1 cellular context compared by ENCODE assay signal in the genomic region with DNA sequence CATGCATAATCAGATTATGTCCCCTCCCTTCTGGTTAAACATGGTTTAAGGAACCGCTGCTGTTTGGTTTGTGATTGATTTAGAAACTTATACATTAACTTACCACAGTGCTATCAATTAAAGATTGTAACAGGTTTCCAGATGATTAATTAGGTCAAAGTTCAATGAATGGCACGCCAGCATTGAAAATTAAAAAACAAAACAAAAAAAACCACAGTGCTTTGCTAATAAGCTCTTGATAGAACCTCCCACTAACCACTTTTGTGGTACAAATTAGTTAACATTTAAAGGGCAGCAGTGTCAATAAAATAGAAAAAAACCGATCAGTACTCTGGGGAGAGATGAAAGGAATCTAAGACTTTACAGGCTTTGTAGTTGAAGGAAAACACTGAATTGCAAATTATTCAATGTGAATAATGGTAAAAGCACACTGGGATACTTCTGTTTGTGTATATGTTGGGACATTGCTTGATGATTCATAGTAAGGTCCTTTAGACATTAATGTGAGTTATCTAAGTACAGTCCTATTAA.
TF ChIP-seq lines count a peak whose summit lies in the region.

No MANE protein-coding gene starts in this region.

TF ChIP-seq in GM12878, 131 proteins besides CTCF, POLR2A, EP300 and RAD21 (continued from another document and continues in another):
- TF ChIP-seq, protein P1, sequence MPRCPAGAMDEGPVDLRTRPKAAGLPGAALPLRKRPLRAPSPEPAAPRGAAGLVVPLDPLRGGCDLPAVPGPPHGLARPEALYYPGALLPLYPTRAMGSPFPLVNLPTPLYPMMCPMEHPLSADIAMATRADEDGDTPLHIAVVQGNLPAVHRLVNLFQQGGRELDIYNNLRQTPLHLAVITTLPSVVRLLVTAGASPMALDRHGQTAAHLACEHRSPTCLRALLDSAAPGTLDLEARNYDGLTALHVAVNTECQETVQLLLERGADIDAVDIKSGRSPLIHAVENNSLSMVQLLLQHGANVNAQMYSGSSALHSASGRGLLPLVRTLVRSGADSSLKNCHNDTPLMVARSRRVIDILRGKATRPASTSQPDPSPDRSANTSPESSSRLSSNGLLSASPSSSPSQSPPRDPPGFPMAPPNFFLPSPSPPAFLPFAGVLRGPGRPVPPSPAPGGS (IDR thresholded peaks at IDR 0.05; ENCODE audit: borderline replicate concordance, insufficient read depth, low read depth, low read length, poor library complexity, severe bottlenecking), result no peak
- TF ChIP-seq SREBF1 (IDR thresholded peaks at IDR 0.05; ENCODE audit: low read length), result no peak
- TF ChIP-seq NR2C2 (IDR thresholded peaks at IDR 0.05; ENCODE audit: borderline replicate concordance, control insufficient read depth, insufficient read length, low read depth), result no peak
- no peak for TF ChIP-seq JUND (IDR thresholded peaks at IDR 0.05; ENCODE audit: low read depth, low read length)
- TF ChIP-seq MTA3 (IDR thresholded peaks at IDR 0.05; ENCODE audit: borderline replicate concordance, low read length), result no peak
- TF ChIP-seq SMC3 (IDR thresholded peaks at IDR 0.05; ENCODE audit: borderline replicate concordance, low read length), result no peak
- TF ChIP-seq, protein P2, sequence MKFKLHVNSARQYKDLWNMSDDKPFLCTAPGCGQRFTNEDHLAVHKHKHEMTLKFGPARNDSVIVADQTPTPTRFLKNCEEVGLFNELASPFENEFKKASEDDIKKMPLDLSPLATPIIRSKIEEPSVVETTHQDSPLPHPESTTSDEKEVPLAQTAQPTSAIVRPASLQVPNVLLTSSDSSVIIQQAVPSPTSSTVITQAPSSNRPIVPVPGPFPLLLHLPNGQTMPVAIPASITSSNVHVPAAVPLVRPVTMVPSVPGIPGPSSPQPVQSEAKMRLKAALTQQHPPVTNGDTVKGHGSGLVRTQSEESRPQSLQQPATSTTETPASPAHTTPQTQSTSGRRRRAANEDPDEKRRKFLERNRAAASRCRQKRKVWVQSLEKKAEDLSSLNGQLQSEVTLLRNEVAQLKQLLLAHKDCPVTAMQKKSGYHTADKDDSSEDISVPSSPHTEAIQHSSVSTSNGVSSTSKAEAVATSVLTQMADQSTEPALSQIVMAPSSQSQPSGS (IDR thresholded peaks at IDR 0.05; ENCODE audit: low read length), result peak; percentile 34; the same call in 1 of the 2 replicates
- TF ChIP-seq TARDBP (IDR thresholded peaks at IDR 0.05; ENCODE audit: borderline replicate concordance), result no peak
- TF ChIP-seq EED (IDR thresholded peaks at IDR 0.05; ENCODE audit: low read depth), result no peak
- peak; percentile 73 for TF ChIP-seq ATF7 (IDR thresholded peaks at IDR 0.05; ENCODE audit: low read depth)
- no peak for TF ChIP-seq EZH2 (IDR thresholded peaks at IDR 0.05; ENCODE audit: borderline replicate concordance, control insufficient read depth, low read depth, low read length)
- TF ChIP-seq HDAC2 (IDR thresholded peaks at IDR 0.05), result no peak
- TF ChIP-seq PML (IDR thresholded peaks at IDR 0.05; ENCODE audit: low read length), result no peak
- TF ChIP-seq HDAC6 (IDR thresholded peaks at IDR 0.05; ENCODE audit: unreplicated experiment), result no peak
- TF ChIP-seq MYC (IDR thresholded peaks at IDR 0.05; ENCODE audit: insufficient read depth, insufficient read length, insufficient replicate concordance, low read length, severe bottlenecking), result no peak
- TF ChIP-seq ZNF274 (IDR thresholded peaks at IDR 0.05; ENCODE audit: insufficient read depth, insufficient read length), result no peak
- TF ChIP-seq, protein P3, sequence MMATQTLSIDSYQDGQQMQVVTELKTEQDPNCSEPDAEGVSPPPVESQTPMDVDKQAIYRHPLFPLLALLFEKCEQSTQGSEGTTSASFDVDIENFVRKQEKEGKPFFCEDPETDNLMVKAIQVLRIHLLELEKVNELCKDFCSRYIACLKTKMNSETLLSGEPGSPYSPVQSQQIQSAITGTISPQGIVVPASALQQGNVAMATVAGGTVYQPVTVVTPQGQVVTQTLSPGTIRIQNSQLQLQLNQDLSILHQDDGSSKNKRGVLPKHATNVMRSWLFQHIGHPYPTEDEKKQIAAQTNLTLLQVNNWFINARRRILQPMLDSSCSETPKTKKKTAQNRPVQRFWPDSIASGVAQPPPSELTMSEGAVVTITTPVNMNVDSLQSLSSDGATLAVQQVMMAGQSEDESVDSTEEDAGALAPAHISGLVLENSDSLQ (IDR thresholded peaks at IDR 0.05), result peak; percentile 53; the same call in 1 of the 2 replicates
- TF ChIP-seq, protein P4, sequence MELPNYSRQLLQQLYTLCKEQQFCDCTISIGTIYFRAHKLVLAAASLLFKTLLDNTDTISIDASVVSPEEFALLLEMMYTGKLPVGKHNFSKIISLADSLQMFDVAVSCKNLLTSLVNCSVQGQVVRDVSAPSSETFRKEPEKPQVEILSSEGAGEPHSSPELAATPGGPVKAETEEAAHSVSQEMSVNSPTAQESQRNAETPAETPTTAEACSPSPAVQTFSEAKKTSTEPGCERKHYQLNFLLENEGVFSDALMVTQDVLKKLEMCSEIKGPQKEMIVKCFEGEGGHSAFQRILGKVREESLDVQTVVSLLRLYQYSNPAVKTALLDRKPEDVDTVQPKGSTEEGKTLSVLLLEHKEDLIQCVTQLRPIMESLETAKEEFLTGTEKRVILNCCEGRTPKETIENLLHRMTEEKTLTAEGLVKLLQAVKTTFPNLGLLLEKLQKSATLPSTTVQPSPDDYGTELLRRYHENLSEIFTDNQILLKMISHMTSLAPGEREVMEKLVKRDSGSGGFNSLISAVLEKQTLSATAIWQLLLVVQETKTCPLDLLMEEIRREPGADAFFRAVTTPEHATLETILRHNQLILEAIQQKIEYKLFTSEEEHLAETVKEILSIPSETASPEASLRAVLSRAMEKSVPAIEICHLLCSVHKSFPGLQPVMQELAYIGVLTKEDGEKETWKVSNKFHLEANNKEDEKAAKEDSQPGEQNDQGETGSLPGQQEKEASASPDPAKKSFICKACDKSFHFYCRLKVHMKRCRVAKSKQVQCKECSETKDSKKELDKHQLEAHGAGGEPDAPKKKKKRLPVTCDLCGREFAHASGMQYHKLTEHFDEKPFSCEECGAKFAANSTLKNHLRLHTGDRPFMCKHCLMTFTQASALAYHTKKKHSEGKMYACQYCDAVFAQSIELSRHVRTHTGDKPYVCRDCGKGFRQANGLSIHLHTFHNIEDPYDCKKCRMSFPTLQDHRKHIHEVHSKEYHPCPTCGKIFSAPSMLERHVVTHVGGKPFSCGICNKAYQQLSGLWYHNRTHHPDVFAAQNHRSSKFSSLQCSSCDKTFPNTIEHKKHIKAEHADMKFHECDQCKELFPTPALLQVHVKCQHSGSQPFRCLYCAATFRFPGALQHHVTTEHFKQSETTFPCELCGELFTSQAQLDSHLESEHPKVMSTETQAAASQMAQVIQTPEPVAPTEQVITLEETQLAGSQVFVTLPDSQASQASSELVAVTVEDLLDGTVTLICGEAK (IDR thresholded peaks at IDR 0.05; ENCODE audit: borderline replicate concordance), result peak; percentile 60; the same call in 1 of the 2 replicates
- TF ChIP-seq, protein P5, sequence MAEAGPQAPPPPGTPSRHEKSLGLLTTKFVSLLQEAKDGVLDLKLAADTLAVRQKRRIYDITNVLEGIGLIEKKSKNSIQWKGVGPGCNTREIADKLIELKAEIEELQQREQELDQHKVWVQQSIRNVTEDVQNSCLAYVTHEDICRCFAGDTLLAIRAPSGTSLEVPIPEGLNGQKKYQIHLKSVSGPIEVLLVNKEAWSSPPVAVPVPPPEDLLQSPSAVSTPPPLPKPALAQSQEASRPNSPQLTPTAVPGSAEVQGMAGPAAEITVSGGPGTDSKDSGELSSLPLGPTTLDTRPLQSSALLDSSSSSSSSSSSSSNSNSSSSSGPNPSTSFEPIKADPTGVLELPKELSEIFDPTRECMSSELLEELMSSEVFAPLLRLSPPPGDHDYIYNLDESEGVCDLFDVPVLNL (IDR thresholded peaks at IDR 0.05; ENCODE audit: low read depth, low read length), result no peak
- TF ChIP-seq ZBED1 (IDR thresholded peaks at IDR 0.05; ENCODE audit: borderline replicate concordance), result no peak
- TF ChIP-seq MTA2 (IDR thresholded peaks at IDR 0.05; ENCODE audit: low read depth), result peak; percentile 99
- TF ChIP-seq, protein P6, sequence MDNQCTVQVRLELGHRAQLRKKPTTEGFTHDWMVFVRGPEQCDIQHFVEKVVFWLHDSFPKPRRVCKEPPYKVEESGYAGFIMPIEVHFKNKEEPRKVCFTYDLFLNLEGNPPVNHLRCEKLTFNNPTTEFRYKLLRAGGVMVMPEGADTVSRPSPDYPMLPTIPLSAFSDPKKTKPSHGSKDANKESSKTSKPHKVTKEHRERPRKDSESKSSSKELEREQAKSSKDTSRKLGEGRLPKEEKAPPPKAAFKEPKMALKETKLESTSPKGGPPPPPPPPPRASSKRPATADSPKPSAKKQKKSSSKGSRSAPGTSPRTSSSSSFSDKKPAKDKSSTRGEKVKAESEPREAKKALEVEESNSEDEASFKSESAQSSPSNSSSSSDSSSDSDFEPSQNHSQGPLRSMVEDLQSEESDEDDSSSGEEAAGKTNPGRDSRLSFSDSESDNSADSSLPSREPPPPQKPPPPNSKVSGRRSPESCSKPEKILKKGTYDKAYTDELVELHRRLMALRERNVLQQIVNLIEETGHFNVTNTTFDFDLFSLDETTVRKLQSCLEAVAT (IDR thresholded peaks at IDR 0.05), result peak; percentile 75
- TF ChIP-seq, protein P7, sequence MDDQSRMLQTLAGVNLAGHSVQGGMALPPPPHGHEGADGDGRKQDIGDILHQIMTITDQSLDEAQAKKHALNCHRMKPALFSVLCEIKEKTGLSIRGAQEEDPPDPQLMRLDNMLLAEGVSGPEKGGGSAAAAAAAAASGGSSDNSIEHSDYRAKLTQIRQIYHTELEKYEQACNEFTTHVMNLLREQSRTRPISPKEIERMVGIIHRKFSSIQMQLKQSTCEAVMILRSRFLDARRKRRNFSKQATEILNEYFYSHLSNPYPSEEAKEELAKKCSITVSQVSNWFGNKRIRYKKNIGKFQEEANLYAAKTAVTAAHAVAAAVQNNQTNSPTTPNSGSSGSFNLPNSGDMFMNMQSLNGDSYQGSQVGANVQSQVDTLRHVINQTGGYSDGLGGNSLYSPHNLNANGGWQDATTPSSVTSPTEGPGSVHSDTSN (IDR thresholded peaks at IDR 0.05; ENCODE audit: insufficient replicate concordance, low read depth, low read length), result no peak
- TF ChIP-seq ZNF207 (IDR thresholded peaks at IDR 0.05; ENCODE audit: borderline replicate concordance), result no peak
- no peak for TF ChIP-seq WRNIP1 (IDR thresholded peaks at IDR 0.05; ENCODE audit: borderline replicate concordance, low read depth, low read length)
- TF ChIP-seq CBX3 (IDR thresholded peaks at IDR 0.05; ENCODE audit: borderline replicate concordance, low read depth), result no peak
- no peak for TF ChIP-seq CBX5 (IDR thresholded peaks at IDR 0.05; ENCODE audit: low read depth)
- TF ChIP-seq SREBF2 (IDR thresholded peaks at IDR 0.05; ENCODE audit: low read length), result no peak
- TF ChIP-seq, protein P8, sequence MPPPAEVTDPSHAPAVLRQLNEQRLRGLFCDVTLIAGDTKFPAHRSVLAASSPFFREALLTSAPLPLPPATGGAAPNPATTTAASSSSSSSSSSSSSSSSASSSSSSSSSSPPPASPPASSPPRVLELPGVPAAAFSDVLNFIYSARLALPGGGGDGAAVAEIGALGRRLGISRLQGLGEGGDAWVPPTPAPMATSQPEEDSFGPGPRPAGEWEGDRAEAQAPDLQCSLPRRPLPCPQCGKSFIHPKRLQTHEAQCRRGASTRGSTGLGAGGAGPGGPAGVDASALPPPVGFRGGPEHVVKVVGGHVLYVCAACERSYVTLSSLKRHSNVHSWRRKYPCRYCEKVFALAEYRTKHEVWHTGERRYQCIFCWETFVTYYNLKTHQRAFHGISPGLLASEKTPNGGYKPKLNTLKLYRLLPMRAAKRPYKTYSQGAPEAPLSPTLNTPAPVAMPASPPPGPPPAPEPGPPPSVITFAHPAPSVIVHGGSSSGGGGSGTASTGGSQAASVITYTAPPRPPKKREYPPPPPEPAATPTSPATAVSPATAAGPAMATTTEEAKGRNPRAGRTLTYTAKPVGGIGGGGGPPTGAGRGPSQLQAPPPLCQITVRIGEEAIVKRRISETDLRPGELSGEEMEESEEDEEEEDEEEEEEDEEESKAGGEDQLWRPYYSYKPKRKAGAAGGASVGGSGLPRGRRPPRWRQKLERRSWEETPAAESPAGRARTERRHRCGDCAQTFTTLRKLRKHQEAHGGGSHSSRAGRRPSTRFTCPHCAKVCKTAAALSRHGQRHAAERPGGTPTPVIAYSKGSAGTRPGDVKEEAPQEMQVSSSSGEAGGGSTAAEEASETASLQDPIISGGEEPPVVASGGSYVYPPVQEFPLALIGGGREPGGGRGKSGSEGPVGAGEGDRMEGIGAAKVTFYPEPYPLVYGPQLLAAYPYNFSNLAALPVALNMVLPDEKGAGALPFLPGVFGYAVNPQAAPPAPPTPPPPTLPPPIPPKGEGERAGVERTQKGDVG (CRISPR knock-in tag; IDR thresholded peaks at IDR 0.05), result no peak
- TF ChIP-seq, protein P9, sequence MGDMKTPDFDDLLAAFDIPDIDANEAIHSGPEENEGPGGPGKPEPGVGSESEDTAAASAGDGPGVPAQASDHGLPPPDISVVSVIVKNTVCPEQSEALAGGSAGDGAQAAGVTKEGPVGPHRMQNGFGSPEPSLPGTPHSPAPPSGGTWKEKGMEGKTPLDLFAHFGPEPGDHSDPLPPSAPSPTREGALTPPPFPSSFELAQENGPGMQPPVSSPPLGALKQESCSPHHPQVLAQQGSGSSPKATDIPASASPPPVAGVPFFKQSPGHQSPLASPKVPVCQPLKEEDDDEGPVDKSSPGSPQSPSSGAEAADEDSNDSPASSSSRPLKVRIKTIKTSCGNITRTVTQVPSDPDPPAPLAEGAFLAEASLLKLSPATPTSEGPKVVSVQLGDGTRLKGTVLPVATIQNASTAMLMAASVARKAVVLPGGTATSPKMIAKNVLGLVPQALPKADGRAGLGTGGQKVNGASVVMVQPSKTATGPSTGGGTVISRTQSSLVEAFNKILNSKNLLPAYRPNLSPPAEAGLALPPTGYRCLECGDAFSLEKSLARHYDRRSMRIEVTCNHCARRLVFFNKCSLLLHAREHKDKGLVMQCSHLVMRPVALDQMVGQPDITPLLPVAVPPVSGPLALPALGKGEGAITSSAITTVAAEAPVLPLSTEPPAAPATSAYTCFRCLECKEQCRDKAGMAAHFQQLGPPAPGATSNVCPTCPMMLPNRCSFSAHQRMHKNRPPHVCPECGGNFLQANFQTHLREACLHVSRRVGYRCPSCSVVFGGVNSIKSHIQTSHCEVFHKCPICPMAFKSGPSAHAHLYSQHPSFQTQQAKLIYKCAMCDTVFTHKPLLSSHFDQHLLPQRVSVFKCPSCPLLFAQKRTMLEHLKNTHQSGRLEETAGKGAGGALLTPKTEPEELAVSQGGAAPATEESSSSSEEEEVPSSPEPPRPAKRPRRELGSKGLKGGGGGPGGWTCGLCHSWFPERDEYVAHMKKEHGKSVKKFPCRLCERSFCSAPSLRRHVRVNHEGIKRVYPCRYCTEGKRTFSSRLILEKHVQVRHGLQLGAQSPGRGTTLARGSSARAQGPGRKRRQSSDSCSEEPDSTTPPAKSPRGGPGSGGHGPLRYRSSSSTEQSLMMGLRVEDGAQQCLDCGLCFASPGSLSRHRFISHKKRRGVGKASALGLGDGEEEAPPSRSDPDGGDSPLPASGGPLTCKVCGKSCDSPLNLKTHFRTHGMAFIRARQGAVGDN (IDR thresholded peaks at IDR 0.05), result no peak
- no peak for TF ChIP-seq NRF1 (conservative IDR thresholded peaks at IDR 0.05; ENCODE audit: low read depth, low read length)
- TF ChIP-seq FOS (IDR thresholded peaks at IDR 0.05; ENCODE audit: borderline replicate concordance, extremely low read depth, insufficient read length), result no peak
